ENCODE assay signal across 9 cellular contexts in the genomic region with DNA sequence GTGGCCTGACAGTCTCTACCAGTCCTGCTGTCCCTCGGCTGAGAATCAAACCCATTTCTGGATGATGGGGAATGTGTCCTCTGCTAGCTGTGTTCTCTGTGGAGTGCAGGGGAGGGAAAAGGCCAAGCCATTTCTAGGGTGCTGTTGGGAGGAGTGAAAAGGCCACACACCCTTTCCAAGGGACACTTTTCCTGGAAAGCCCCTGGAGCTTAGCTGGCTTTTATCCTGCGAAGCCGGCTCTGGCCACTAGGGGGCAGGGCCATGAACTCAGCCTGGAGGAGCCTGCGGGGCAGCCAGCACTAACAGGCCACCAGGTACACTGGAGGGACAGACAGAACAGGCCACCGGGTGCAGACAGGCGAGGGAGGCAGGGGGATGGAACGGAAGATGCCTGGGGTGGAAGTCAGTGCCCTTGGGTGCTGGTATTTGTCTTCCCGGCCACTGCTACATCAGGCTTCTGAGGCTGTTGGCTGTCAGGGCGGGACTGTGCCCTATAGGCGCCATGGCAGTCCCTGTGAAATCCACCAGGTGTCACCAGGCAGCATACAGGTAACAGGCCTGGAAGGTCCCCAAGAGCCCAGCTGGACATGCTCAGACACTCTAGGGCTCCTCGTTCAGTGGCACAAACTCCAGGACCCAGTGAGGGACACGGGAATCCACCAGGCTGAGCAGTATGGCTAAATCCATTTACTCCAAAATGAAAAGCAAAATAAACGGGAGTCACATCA. TPM values are rescaled to one million over a fixed set of nuclear protein-coding genes. Genes with fewer than 3 reads are reported as not detected.
DNase-seq lines count a peak whose midpoint lies in the region; ATAC-seq and TF ChIP-seq lines count a peak whose summit lies in the region.
"Not testable (repeated sequence)": the region's sequence is repeated elsewhere in the genome, so short reads cannot be mapped to it uniquely, and the experiment has no call there.
"Had no signal": no experiment of that assay in that cellular context is flagged by ENCODE, and none has a peak within 500 bp of the region (broad histone marks: within the 10 kb centered on the region; RNA-seq: fewer than 3 reads in every experiment).

No MANE protein-coding gene starts in this region.

- H3K27ac Mint-ChIP-seq in effector memory CD8-positive, alpha-beta T cell = not testable (repeated sequence)

- H3K27ac ChIP-seq in lower lobe of right lung, tibial nerve: not testable (repeated sequence)

- H3K4me3 ChIP-seq in lower lobe of right lung, tibial nerve: not testable (repeated sequence)

- H3K4me1 ChIP-seq in lower lobe of right lung, tibial nerve: not testable (repeated sequence)

- H3K27me3 Mint-ChIP-seq in effector memory CD8-positive, alpha-beta T cell = peaks cover 0 to 13% of the 10 kb centered on the region in 2 donors

- H3K36me3 ChIP-seq in lower lobe of right lung, tibial nerve: not testable (repeated sequence)

- not testable (repeated sequence) for H3K9me3 ChIP-seq in lower lobe of right lung, tibial nerve

- intact Hi-C loops in lower lobe of right lung (cut with DNase I) = not testable (repeated sequence)

- H3K9me3 Mint-ChIP-seq in effector memory CD8-positive, alpha-beta T cell = not testable (repeated sequence)

- not testable (repeated sequence) for H3K4me3 Mint-ChIP-seq in effector memory CD8-positive, alpha-beta T cell

- DNase-seq in T-helper 9 cell (peak; percentile 41), lower lobe of right lung (peak; percentile 67), tibial nerve (ENCODE audit: low spot score in 2 of 2) (peak in 1 of 2 donors; percentile 36)
- DNase-seq in activated T-helper 1 cell treated with anti-CD3 and anti-CD28 coated beads, Interleukin-2, amount 50 U/mL, for 16 hours (ENCODE audit: low read depth in 1 of 2, low spot score in 1 of 2) = peak; percentile 27 to 31
- DNase-seq in effector memory CD8-positive, alpha-beta T cell = peak; percentile 41 to 57 (median 44)
- DNase-seq in stimulated activated CD4-positive, alpha-beta T cell treated with anti-CD3 and anti-CD28 coated beads, Interleukin-15, amount 100 ng/mL, for 1 hour (ENCODE audit: low read depth in 1 of 2, low spot score in 1 of 2) = peak; percentile 20 to 41

- not testable (repeated sequence) for H3K27me3 ChIP-seq in lower lobe of right lung (ENCODE audit: low read depth); tibial nerve

- TF ChIP-seq EP300 in tibial nerve (IDR thresholded peaks at IDR 0.05) = not testable (repeated sequence)

- ATAC-seq in HG02798 (IDR thresholded peaks at IDR 0.05; ENCODE audit: poor library complexity, unreplicated experiment) (peak; percentile 57), lower lobe of right lung (peak; percentile 96 to 97)
- peak; percentile 95 for ATAC-seq in effector memory CD8-positive, alpha-beta T cell (replicated peaks)

- not testable (repeated sequence) for TF ChIP-seq POLR2A in tibial nerve (IDR thresholded peaks at IDR 0.05)

- 42 to 68% methylated on average over 5 to 7 of the region's 13 CpGs for WGBS in tibial nerve, 2 donors

- H3K4me1 Mint-ChIP-seq in effector memory CD8-positive, alpha-beta T cell (ENCODE audit: low read depth in 2 of 2) = not testable (repeated sequence)

- TF ChIP-seq CTCF in GM12872 (IDR thresholded peaks at IDR 0.05; ENCODE audit: insufficient read depth, low read depth, low read length) (peak; percentile 29; the same call in 1 of the 3 replicates), lower lobe of right lung (IDR thresholded peaks at IDR 0.05) (peak; percentile 61), tibial nerve (IDR thresholded peaks at IDR 0.05) (peak; percentile 37 to 56 (median 51))

- not testable (repeated sequence) for H3K36me3 Mint-ChIP-seq in effector memory CD8-positive, alpha-beta T cell (ENCODE audit: insufficient read depth)

RNA-seq across cellular contexts. Expression of gene GOLGA6A, which starts 16.5 kb away (rescaled TPM):
- total RNA-seq in lower lobe of right lung (not detected), tibial nerve (under 1 TPM in 2 of 4 donors, not detected in 2; 0.20 to 0.87 TPM)
- total RNA-seq: occipital lobe had no signal
